In the genomic region with DNA sequence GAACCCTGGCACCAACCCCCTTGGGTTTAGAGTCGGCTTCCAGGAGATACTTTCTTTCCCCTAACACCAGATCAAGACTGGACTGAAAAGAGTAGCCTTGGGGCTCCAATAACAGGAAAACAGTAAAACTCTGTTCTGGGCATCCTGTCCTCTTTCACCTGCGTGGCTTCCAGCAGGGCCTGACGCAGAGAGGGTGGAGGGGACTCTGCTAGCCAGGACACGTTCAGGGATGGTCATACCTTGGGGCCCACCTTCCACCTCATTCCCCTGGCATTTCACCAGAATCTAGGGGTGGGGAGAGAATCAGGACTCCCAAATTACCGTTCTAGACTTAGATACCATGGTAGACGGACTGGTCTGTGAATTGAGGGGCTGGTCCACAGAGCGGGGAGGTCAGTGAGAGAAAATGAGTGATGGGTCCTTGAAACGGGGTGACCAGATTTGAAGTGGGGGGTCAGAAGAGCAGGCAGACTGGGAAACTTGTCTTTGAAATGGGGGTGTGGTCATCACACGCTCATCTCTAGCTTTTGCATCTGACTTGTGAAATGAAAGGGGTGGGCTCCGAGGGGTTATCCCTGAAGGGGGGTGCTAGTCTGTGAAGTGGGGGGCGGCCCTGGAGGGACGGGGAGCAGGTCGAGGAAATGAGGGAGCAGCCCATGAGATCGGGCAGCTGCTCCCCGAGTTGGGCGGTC, we compare ENCODE assay signal across 8 cellular contexts. TPM values are rescaled to one million over a fixed set of nuclear protein-coding genes. Genes with fewer than 3 reads are reported as not detected.
DNase-seq lines count a peak whose midpoint lies in the region; ATAC-seq, FAIRE-seq and TF ChIP-seq lines count a peak whose summit lies in the region.

No MANE protein-coding gene starts in this region.

- FAIRE-seq in keratinocyte (lab: Jason Lieb, UNC) = peak; percentile 88

- H3K9me3 ChIP-seq in HUES6 (ENCODE audit: control insufficient read depth, insufficient read depth, low read depth, low read length) = no peaks in the 10 kb centered on the region
- no peaks in the 10 kb centered on the region for H3K9me3 ChIP-seq in adipocyte (ENCODE audit: control insufficient read depth, low read length)
- no peaks in the 10 kb centered on the region for H3K9me3 ChIP-seq in keratinocyte (ENCODE audit: control insufficient read depth, low read depth, low read length)
- no peaks in the 10 kb centered on the region for H3K9me3 ChIP-seq in stomach smooth muscle (ENCODE audit: control insufficient read depth in 2 of 2, low read length in 2 of 2)

- H3K36me3 ChIP-seq in HUES6 (ENCODE audit: control insufficient read depth, insufficient read depth, low read length) = peaks cover 13% of the 10 kb centered on the region; the same call in 1 of the 2 replicates
- no peaks in the 10 kb centered on the region for H3K36me3 ChIP-seq in adipocyte (ENCODE audit: control insufficient read depth, insufficient read depth, low read length, severe bottlenecking)
- H3K36me3 ChIP-seq in keratinocyte (ENCODE audit: control insufficient read depth in 2 of 2, extremely low read depth in 1 of 2, insufficient read depth in 2 of 2, low read length in 2 of 2) = peaks cover 16 to 40% of the 10 kb centered on the region in 2 experiments
- H3K36me3 ChIP-seq in stomach smooth muscle (ENCODE audit: control insufficient read depth in 2 of 2, insufficient read depth in 2 of 2, low read length in 2 of 2) = peaks cover 0 to 2% of the 10 kb centered on the region in 2 donors

- H3K4me3 ChIP-seq in HUES6 (ENCODE audit: low read depth, low read length) = peak overlapping the region; percentile 81
- H3K4me3 ChIP-seq in adipocyte (ENCODE audit: low read length) = peak overlapping the region; percentile 93
- peak overlapping the region; percentile 75 to 96 (median 94) for H3K4me3 ChIP-seq in keratinocyte (ENCODE audit: control insufficient read depth in 2 of 3, extremely low read depth in 1 of 3, insufficient read depth in 2 of 3, low read depth in 1 of 3, low read length in 3 of 3)
- H3K4me3 ChIP-seq in stomach smooth muscle (ENCODE audit: low read length in 2 of 2) = peak overlapping the region; percentile 72 to 84

- H3K27me3 ChIP-seq in HUES6 (ENCODE audit: control insufficient read depth, insufficient read depth, low read length) (no peaks in the 10 kb centered on the region), adipocyte (replicated peaks; ENCODE audit: control insufficient read depth, insufficient read depth, low read length) (no peaks in the 10 kb centered on the region), keratinocyte (ENCODE audit: control insufficient read depth, extremely low read depth, insufficient read depth, low read length) (no peaks in the 10 kb centered on the region), stomach smooth muscle (ENCODE audit: control insufficient read depth in 1 of 2, insufficient read depth in 2 of 2, low read length in 2 of 2) (no peaks in the 10 kb centered on the region)

- peak overlapping the region; percentile 99 for H3K4me2 ChIP-seq in keratinocyte (ENCODE audit: control insufficient read depth, extremely low read depth, insufficient read depth, low read depth, low read length)

- no peak overlapping the region for H2AFZ ChIP-seq in keratinocyte (ENCODE audit: control insufficient read depth, low read length)

- H3K27ac ChIP-seq in HUES6 (ENCODE audit: low read depth, low read length) (peak overlapping the region; percentile 90; the same call in 1 of the 2 replicates), keratinocyte (ENCODE audit: control insufficient read depth, insufficient read depth, low read length) (peak overlapping the region; percentile 92), stomach smooth muscle (ENCODE audit: low read length) (peak overlapping the region; percentile 78)

- peaks cover 2% of the 10 kb centered on the region for H4K20me1 ChIP-seq in keratinocyte (ENCODE audit: control insufficient read depth, extremely low read depth, insufficient read depth, low read length)

- no peak for TF ChIP-seq CTCF in keratinocyte (optimal IDR thresholded peaks at IDR 0.05 in 1 of 3, IDR thresholded peaks at IDR 0.05 in 1 of 3, conservative IDR thresholded peaks at IDR 0.05 in 1 of 3; ENCODE audit: extremely low read depth in 1 of 3, insufficient read depth in 2 of 3, low read length in 3 of 3)

- ATAC-seq in GM18909 (IDR thresholded peaks at IDR 0.05; ENCODE audit: poor library complexity, unreplicated experiment) (no peak), HG03159 (IDR thresholded peaks at IDR 0.05; ENCODE audit: unreplicated experiment) (no peak)

- dilution Hi-C loops in keratinocyte (cut with MboI; ENCODE audit: extremely low pct_ligation_motif_present, low sequenced_read_pairs) = no loop called here

- peaks cover 4% of the 10 kb centered on the region for H3K9me1 ChIP-seq in keratinocyte (ENCODE audit: control insufficient read depth, extremely low read depth, insufficient read depth, low read length)

- DNase-seq in adipocyte (ENCODE audit: low read depth) (peak; percentile 37), keratinocyte (ENCODE audit: low read depth, low spot score) (peak; percentile 92), NOMO-1 (lab: John Stamatoyannopoulos, UW; ENCODE audit: unreplicated experiment in 2 of 2) (no peak), NCI-H1105 treated with DMSO at 0.1 percent for 48 hours (lab: John Stamatoyannopoulos, UW) (no peak)

- H3K4me1 ChIP-seq in HUES6 (ENCODE audit: control insufficient read depth, insufficient read depth, low read length) (peaks cover 55% of the 10 kb centered on the region), adipocyte (ENCODE audit: control insufficient read depth, insufficient read depth, low read length) (peaks cover 42% of the 10 kb centered on the region), keratinocyte (ENCODE audit: control insufficient read depth, extremely low read depth, insufficient read depth, low read length) (peaks cover 41% of the 10 kb centered on the region), stomach smooth muscle (ENCODE audit: control insufficient read depth, insufficient read depth, low read length) (peaks cover 48% of the 10 kb centered on the region)

- H3K79me2 ChIP-seq in keratinocyte (ENCODE audit: control insufficient read depth, insufficient read depth, low read length) = peaks cover 56% of the 10 kb centered on the region

- H3K9ac ChIP-seq in HUES6 (ENCODE audit: low read length) = peak overlapping the region; percentile 87
- peak overlapping the region; percentile 88 for H3K9ac ChIP-seq in adipocyte (ENCODE audit: low read length)
- H3K9ac ChIP-seq in keratinocyte (ENCODE audit: control insufficient read depth, extremely low read depth, insufficient read depth, low read length) = peak overlapping the region; percentile 95
- H3K9ac ChIP-seq in stomach smooth muscle (ENCODE audit: low read length in 2 of 2) = peak overlapping the region; percentile 74 to 82

RNA-seq across cellular contexts. Expression of gene PXN, which starts 0.9 kb away (rescaled TPM):
- polyA plus RNA-seq in keratinocyte = 98.7 to 224 TPM (median 114 TPM) in 3 replicates
- polyA plus RNA-seq in keratinocyte (2011; ENCODE audit: low read depth) = 68.4 TPM
- polyA plus RNA-seq in keratinocyte (2011; cell fraction: cytosol; rRNA removed) = 160 and 207 TPM in 2 replicates
- 382 and 553 TPM in 2 replicates for polyA plus RNA-seq in keratinocyte (2011; cell fraction: nucleus; rRNA removed)
- polyA plus RNA-seq in keratinocyte (2012; ENCODE audit: low replicate concordance) = 102 and 393 TPM in 2 replicates
- polyA minus RNA-seq in keratinocyte = 166 to 1,266 TPM (median 204 TPM) in 3 replicates
- 149 TPM for polyA minus RNA-seq in keratinocyte (2011; cell fraction: cytosol; rRNA and poly(A)+ RNA removed)
- polyA minus RNA-seq in keratinocyte (2011; cell fraction: nucleus; rRNA and poly(A)+ RNA removed) = 171 and 252 TPM in 2 replicates

RNA-seq across cellular contexts. Expression of gene RNU4-2, which starts 27.0 kb away (rescaled TPM):
- polyA plus RNA-seq in keratinocyte = under 0.01 TPM in 2 of 3 replicates, not detected in the other
- polyA plus RNA-seq in keratinocyte (2011; ENCODE audit: low read depth) = not detected
- polyA plus RNA-seq in keratinocyte (2011; cell fraction: cytosol; rRNA removed) = not detected in 2 replicates
- polyA plus RNA-seq in keratinocyte (2011; cell fraction: nucleus; rRNA removed) = under 0.01 TPM in 2 replicates
- 71.2 TPM in 1 of 2 replicates, not detected in the other for polyA plus RNA-seq in keratinocyte (2012; ENCODE audit: low replicate concordance)
- under 0.01 to 17,208 TPM (median under 0.01 TPM) in 3 replicates for polyA minus RNA-seq in keratinocyte
- polyA minus RNA-seq in keratinocyte (2011; cell fraction: cytosol; rRNA and poly(A)+ RNA removed) = 6,294 TPM
- under 0.01 TPM in 2 replicates for polyA minus RNA-seq in keratinocyte (2011; cell fraction: nucleus; rRNA and poly(A)+ RNA removed)

RNA-seq across cellular contexts. Expression of gene RNU4-1, which starts 28.4 kb away (rescaled TPM):
- under 0.01 TPM in 2 of 3 replicates, not detected in the other for polyA plus RNA-seq in keratinocyte
- polyA plus RNA-seq in keratinocyte (2011; ENCODE audit: low read depth) = not detected
- polyA plus RNA-seq in keratinocyte (2011; cell fraction: cytosol; rRNA removed) = not detected in 2 replicates
- under 0.01 TPM in 1 of 2 replicates, not detected in the other for polyA plus RNA-seq in keratinocyte (2011; cell fraction: nucleus; rRNA removed)
- polyA plus RNA-seq in keratinocyte (2012; ENCODE audit: low replicate concordance) = 71.2 TPM in 1 of 2 replicates, not detected in the other
- under 0.01 to 17,791 TPM (median under 0.01 TPM) in 3 replicates for polyA minus RNA-seq in keratinocyte
- polyA minus RNA-seq in keratinocyte (2011; cell fraction: cytosol; rRNA and poly(A)+ RNA removed) = 7,616 TPM
- under 0.01 TPM in 2 replicates for polyA minus RNA-seq in keratinocyte (2011; cell fraction: nucleus; rRNA and poly(A)+ RNA removed)

RNA-seq across cellular contexts. Expression of gene SIRT4, which starts 37.5 kb away (rescaled TPM):
- 0.75 to 1.7 TPM (median 0.98 TPM) in 3 replicates for polyA plus RNA-seq in keratinocyte
- polyA plus RNA-seq in keratinocyte (2011; ENCODE audit: low read depth) = 0.39 TPM
- polyA plus RNA-seq in keratinocyte (2011; cell fraction: cytosol; rRNA removed) = 0.75 and 1.1 TPM in 2 replicates
- polyA plus RNA-seq in keratinocyte (2011; cell fraction: nucleus; rRNA removed) = 1.2 and 1.5 TPM in 2 replicates
- polyA plus RNA-seq in keratinocyte (2012; ENCODE audit: low replicate concordance) = 0.63 and 1.3 TPM in 2 replicates
- polyA minus RNA-seq in keratinocyte = 0.45 to 2.9 TPM (median 0.79 TPM) in 3 replicates
- not detected for polyA minus RNA-seq in keratinocyte (2011; cell fraction: cytosol; rRNA and poly(A)+ RNA removed)
- polyA minus RNA-seq in keratinocyte (2011; cell fraction: nucleus; rRNA and poly(A)+ RNA removed) = 0.32 and 0.47 TPM in 2 replicates

Comparison
In these comparisons a context has a peak if more than half of its experiments do, and no peak if none do; other contexts are left out.
1. DNase-seq: peak in adipocyte (single experiment) and keratinocyte (single experiment); none in NOMO-1 (0 of 2) and NCI-H1105 treated with DMSO at 0.1 percent for 48 hours (single experiment).
2. Peak in every context shown above with its lines, with median percentiles within 50 percentile points of each other: H3K27ac ChIP-seq, H3K4me3 ChIP-seq and H3K9ac ChIP-seq.